1 cellular context compared by ENCODE assay signal in genomic region chr4:970046-970745, GRCh38.
TF ChIP-seq lines count a peak whose summit lies in the region.

No MANE protein-coding gene starts in this region.

TF ChIP-seq in GM12878, 131 proteins besides CTCF, POLR2A, EP300 and RAD21:
- no peak for TF ChIP-seq BCL11A (IDR thresholded peaks at IDR 0.05; ENCODE audit: low read depth, low read length)
- TF ChIP-seq PML (IDR thresholded peaks at IDR 0.05; ENCODE audit: low read length) = no peak
- TF ChIP-seq SMAD1 (IDR thresholded peaks at IDR 0.05; ENCODE audit: low read depth, partially characterized antibody) = no peak
- no peak for TF ChIP-seq MAX (IDR thresholded peaks at IDR 0.05; ENCODE audit: low read depth, low read length)
- no peak for TF ChIP-seq SMAD5 (IDR thresholded peaks at IDR 0.05; ENCODE audit: low read depth)
- no peak for TF ChIP-seq RB1 (IDR thresholded peaks at IDR 0.05; ENCODE audit: borderline replicate concordance)
- no peak for TF ChIP-seq ATF2 (IDR thresholded peaks at IDR 0.05; ENCODE audit: low read length)
- TF ChIP-seq EGR1 (IDR thresholded peaks at IDR 0.05; ENCODE audit: borderline replicate concordance in 1 of 2, low read depth in 2 of 2, low read length in 2 of 2) = no peak
- TF ChIP-seq IRF5 (IDR thresholded peaks at IDR 0.05; ENCODE audit: borderline replicate concordance) = no peak
- no peak for TF ChIP-seq KLF5 (IDR thresholded peaks at IDR 0.05; ENCODE audit: partially characterized antibody)
- no peak for TF ChIP-seq SMARCA5 (IDR thresholded peaks at IDR 0.05)
- TF ChIP-seq PKNOX1 (IDR thresholded peaks at IDR 0.05) = no peak
- TF ChIP-seq SUPT20H (IDR thresholded peaks at IDR 0.05; ENCODE audit: borderline replicate concordance, control insufficient read depth, low read depth, low read length) = no peak
- TF ChIP-seq IRF3 (IDR thresholded peaks at IDR 0.05) = no peak
- no peak for TF ChIP-seq IRF4 (IDR thresholded peaks at IDR 0.05; ENCODE audit: low read depth, low read length)
- no peak for TF ChIP-seq PAX5 (IDR thresholded peaks at IDR 0.05; ENCODE audit: borderline replicate concordance, low read depth, low read length)
- TF ChIP-seq NKRF (conservative IDR thresholded peaks at IDR 0.05) = no peak
- TF ChIP-seq HDGF (IDR thresholded peaks at IDR 0.05) = no peak
- no peak for TF ChIP-seq ZSCAN29 (IDR thresholded peaks at IDR 0.05)
- no peak for TF ChIP-seq CEBPZ (IDR thresholded peaks at IDR 0.05; ENCODE audit: low read depth, low read length)
